In genomic region chr1:234604393-234604725, GRCh38 we compare ENCODE assay signal across 8 cellular contexts. TPM values are rescaled to one million over a fixed set of nuclear protein-coding genes. Genes with fewer than 3 reads are reported as not detected.
DNase-seq lines count a peak whose midpoint lies in the region; ATAC-seq and TF ChIP-seq lines count a peak whose summit lies in the region.

No MANE protein-coding gene starts in this region.

- DNase-seq in SJSA1 (ENCODE audit: low read depth in 1 of 2, low spot score in 2 of 2): no peak
- no peak for DNase-seq in esophagus squamous epithelium (lab: John Stamatoyannopoulos, UW)
- DNase-seq in sigmoid colon: no peak
- no peak for DNase-seq in DMS53 (lab: John Stamatoyannopoulos, UW)

- TF ChIP-seq CTCF in esophagus squamous epithelium (IDR thresholded peaks at IDR 0.05): no peak
- no peak for TF ChIP-seq CTCF in sigmoid colon (IDR thresholded peaks at IDR 0.05)

- TF ChIP-seq POLR2A in esophagus squamous epithelium (IDR thresholded peaks at IDR 0.05) (no peak), sigmoid colon (IDR thresholded peaks at IDR 0.05) (no peak)

- no peak for TF ChIP-seq EP300 in sigmoid colon (IDR thresholded peaks at IDR 0.05)

- intact Hi-C loops in esophagus squamous epithelium (cut with DNase I) (no loop called here), sigmoid colon (cut with DNase I) (no loop called here)

- H3K36me3 ChIP-seq in ES-I3 (ENCODE audit: insufficient read depth, low read length) (peaks cover 13% of the 10 kb centered on the region), SJSA1 (peaks cover 72% of the 10 kb centered on the region), esophagus squamous epithelium (peaks cover 6 to 22% (median 20%) of the 10 kb centered on the region in 3 donors), sigmoid colon (peaks cover 8 to 23% (median 13%) of the 10 kb centered on the region in 4 donors)

- H3K9me3 ChIP-seq in ES-I3 (ENCODE audit: control insufficient read depth, insufficient read depth, low read length) (no peaks in the 10 kb centered on the region), SJSA1 (replicated peaks) (no peaks in the 10 kb centered on the region), esophagus squamous epithelium (no peaks in the 10 kb centered on the region), sigmoid colon (no peaks in the 10 kb centered on the region)

- H3K4me3 ChIP-seq in SJSA1 (peak overlapping the region; percentile 71), esophagus squamous epithelium (peak overlapping the region; percentile 70 to 98 (median 85)), sigmoid colon (peak overlapping the region in 3 of 4 donors; percentile 80 to 98 (median 90))

- no peak for ATAC-seq in GM21515 (IDR thresholded peaks at IDR 0.05; ENCODE audit: unreplicated experiment)
- no peak for ATAC-seq in GM18909 (IDR thresholded peaks at IDR 0.05; ENCODE audit: poor library complexity, unreplicated experiment)
- no peak for ATAC-seq in GM19035 (IDR thresholded peaks at IDR 0.05; ENCODE audit: unreplicated experiment)

- peaks cover 30% of the 10 kb centered on the region for H3K4me1 ChIP-seq in ES-I3 (ENCODE audit: insufficient read depth, low read length)
- H3K4me1 ChIP-seq in SJSA1 (replicated peaks): peaks cover 70% of the 10 kb centered on the region
- peaks cover 13 to 81% (median 32%) of the 10 kb centered on the region in 3 donors for H3K4me1 ChIP-seq in esophagus squamous epithelium
- peaks cover 0 to 53% (median 42%) of the 10 kb centered on the region in 4 donors for H3K4me1 ChIP-seq in sigmoid colon

- H3K27ac ChIP-seq in SJSA1: peak overlapping the region; percentile 88
- peak overlapping the region; percentile 99 to 100 (median 100) for H3K27ac ChIP-seq in esophagus squamous epithelium
- H3K27ac ChIP-seq in sigmoid colon: peak overlapping the region; percentile 97 to 100 (median 100)

- H3K27me3 ChIP-seq in SJSA1 (replicated peaks): no peaks in the 10 kb centered on the region
- H3K27me3 ChIP-seq in esophagus squamous epithelium: no peaks in the 10 kb centered on the region
- H3K27me3 ChIP-seq in sigmoid colon: no peaks in the 10 kb centered on the region

- peak overlapping the region; percentile 42; the same call in 1 of the 2 replicates for H3K9ac ChIP-seq in ES-I3 (ENCODE audit: low read depth, low read length)

RNA-seq across cellular contexts. Expression of gene IRF2BP2, which starts 5.6 kb away (rescaled TPM):
- 42.1 and 60.8 TPM in 2 replicates for total RNA-seq in SJSA1 (2014; rRNA removed; shearing (Covaris generic))
- 10 to 100 TPM; 52.5 to 66.8 (median 57.6) TPM for total RNA-seq in esophagus squamous epithelium
- total RNA-seq in sigmoid colon: 10 to 100 TPM; 43.8 to 80.9 (median 55.5) TPM
- polyA plus RNA-seq in sigmoid colon: 10 to 100 TPM; 39.1 to 86.9 (median 66.1) TPM
